9 cellular contexts compared by ENCODE assay signal in genomic region chr15:40906101-40906946, GRCh38. TPM values are rescaled to one million over a fixed set of nuclear protein-coding genes. Genes with fewer than 3 reads are reported as not detected.
A peak's percentile ranks its signal among the peaks of the same experiment; 100 is the strongest.
DNase-seq lines count a peak whose midpoint lies in the region; ATAC-seq and TF ChIP-seq lines count a peak whose summit lies in the region.
"Had no signal": no experiment of that assay in that cellular context is flagged by ENCODE, and none has a peak within 500 bp of the region (broad histone marks: within the 10 kb centered on the region; RNA-seq: fewer than 3 reads in every experiment).

No MANE protein-coding gene starts in this region.

- no peaks in the 10 kb centered on the region for H3K27me3 ChIP-seq in BLaER1 treated with 17β-estradiol and CSF1 and Interleukin-3, amounts not matched to agents 10 nM and 100 nM

- H3K27ac ChIP-seq in BLaER1 treated with 17β-estradiol and CSF1 and Interleukin-3, amounts not matched to agents 10 nM and 100 nM, result peak overlapping the region; percentile 86 to 98 (median 95)

- peaks cover 99 to 100% (median 100%) of the 10 kb centered on the region in 10 experiments for H3K4me1 ChIP-seq in BLaER1 treated with 17β-estradiol and CSF1 and Interleukin-3, amounts not matched to agents 10 nM and 100 nM

- peak; percentile 49 for TF ChIP-seq CTCF in epithelial cell of esophagus (IDR thresholded peaks at IDR 0.05; ENCODE audit: insufficient read depth, low read depth, low read length, missing control alignments)

- peak; percentile 95 for DNase-seq in HT1080 (ENCODE audit: low read depth)
- DNase-seq in NOMO-1 treated with DMSO at 0.1 percent for 48 hours (lab: John Stamatoyannopoulos, UW; ENCODE audit: unreplicated experiment), result peak; percentile 54
- peak; percentile 73 for DNase-seq in activated T-cell treated with anti-CD3 and anti-CD28 coated beads for 24 hours (ENCODE audit: low read depth)
- peak; percentile 70 for DNase-seq in epithelial cell of esophagus (ENCODE audit: low read depth)
- DNase-seq in mucosa of gallbladder (ENCODE audit: low spot score), result peak; percentile 87
- DNase-seq in stimulated activated CD8-positive, alpha-beta memory T cell treated with anti-CD3 and anti-CD28 coated beads, Interleukin-4, amount 100 ng/mL, for 24 hours (ENCODE audit: low read depth), result peak; percentile 72

- ATAC-seq in GM19455 (IDR thresholded peaks at IDR 0.05; ENCODE audit: unreplicated experiment), result peak; percentile 70

- H3K4me2 ChIP-seq in BLaER1 treated with 17β-estradiol and CSF1 and Interleukin-3, amounts not matched to agents 10 nM and 100 nM, result peak overlapping the region; percentile 94 to 99 (median 98)

- peak overlapping the region; percentile 82 to 90 (median 85) for H3K9ac ChIP-seq in BLaER1 treated with 17β-estradiol and CSF1 and Interleukin-3, amounts not matched to agents 10 nM and 100 nM

- peaks cover 12 to 38% (median 28%) of the 10 kb centered on the region in 11 experiments for H3K36me3 ChIP-seq in BLaER1 treated with 17β-estradiol and CSF1 and Interleukin-3, amounts not matched to agents 10 nM and 100 nM

- peak overlapping the region; percentile 45 to 73 (median 60) for H3K4me3 ChIP-seq in BLaER1 treated with 17β-estradiol and CSF1 and Interleukin-3, amounts not matched to agents 10 nM and 100 nM
- H3K4me3 ChIP-seq in epithelial cell of esophagus (ENCODE audit: low read length), result peak overlapping the region; percentile 15

- no peaks in the 10 kb centered on the region for H3K9me3 ChIP-seq in BLaER1 treated with 17β-estradiol and CSF1 and Interleukin-3, amounts not matched to agents 10 nM and 100 nM (replicated peaks in 1 of 11)

- peaks cover 0 to 44% (median 12%) of the 10 kb centered on the region in 11 experiments; a peak in 13 of 22 replicates for H4K20me1 ChIP-seq in BLaER1 treated with 17β-estradiol and CSF1 and Interleukin-3, amounts not matched to agents 10 nM and 100 nM

RNA-seq across cellular contexts. Expression of gene VPS18, which starts 12.1 kb away (rescaled TPM):
- total RNA-seq in HT1080 (2014; rRNA removed; shearing (Covaris generic)), result 36.4 and 36.8 TPM in 2 replicates
- polyA plus RNA-seq in HT1080 (2015; cell fraction: cytosol; rRNA removed), result 9.6 and 10.6 TPM in 2 replicates
- 20.4 and 21.3 TPM in 2 replicates for polyA plus RNA-seq in HT1080 (2015; cell fraction: nucleus; rRNA removed)
- 42.2 TPM for total RNA-seq in mucosa of gallbladder

RNA-seq across cellular contexts. Expression of gene DLL4, which starts 22.8 kb away (rescaled TPM):
- 0.20 and 0.31 TPM in 2 replicates for total RNA-seq in HT1080 (2014; rRNA removed; shearing (Covaris generic))
- 0.14 TPM in 1 of 2 replicates, not detected in the other for polyA plus RNA-seq in HT1080 (2015; cell fraction: cytosol; rRNA removed)
- polyA plus RNA-seq in HT1080 (2015; cell fraction: nucleus; rRNA removed), result 0.03 TPM in 1 of 2 replicates, not detected in the other
- total RNA-seq in mucosa of gallbladder, result 7.2 TPM
- total RNA-seq: T-helper 2 cell treated with Interferon-gamma antibody and Interleukin-4, amounts not matched to agents 100 ng/mL and 5 ng/mL, for 36 hours had no signal

RNA-seq across cellular contexts. Expression of gene RHOV, which starts 32.3 kb away (rescaled TPM):
- 0.43 and 1.5 TPM in 2 replicates for total RNA-seq in HT1080 (2014; rRNA removed; shearing (Covaris generic))
- 0.53 and 0.58 TPM in 2 replicates for polyA plus RNA-seq in HT1080 (2015; cell fraction: cytosol; rRNA removed)
- polyA plus RNA-seq in HT1080 (2015; cell fraction: nucleus; rRNA removed), result 0.24 and 1.2 TPM in 2 replicates
- 0.63 TPM for total RNA-seq in mucosa of gallbladder

RNA-seq across cellular contexts. Expression of gene CHAC1, which starts 46.9 kb away (rescaled TPM):
- total RNA-seq in HT1080 (2014; rRNA removed; shearing (Covaris generic)), result 9.4 and 11.8 TPM in 2 replicates
- polyA plus RNA-seq in HT1080 (2015; cell fraction: cytosol; rRNA removed), result 49.8 and 50.7 TPM in 2 replicates
- polyA plus RNA-seq in HT1080 (2015; cell fraction: nucleus; rRNA removed), result 39.4 and 43.4 TPM in 2 replicates
- 2.8 TPM for total RNA-seq in mucosa of gallbladder

Comparison
In these comparisons a context has a peak if more than half of its experiments do, and no peak if none do; other contexts are left out.
1. Peak in every context shown above with its lines: DNase-seq, ATAC-seq, H3K4me3 ChIP-seq and H3K27ac ChIP-seq.